1 cellular context compared by ENCODE assay signal in the genomic region with DNA sequence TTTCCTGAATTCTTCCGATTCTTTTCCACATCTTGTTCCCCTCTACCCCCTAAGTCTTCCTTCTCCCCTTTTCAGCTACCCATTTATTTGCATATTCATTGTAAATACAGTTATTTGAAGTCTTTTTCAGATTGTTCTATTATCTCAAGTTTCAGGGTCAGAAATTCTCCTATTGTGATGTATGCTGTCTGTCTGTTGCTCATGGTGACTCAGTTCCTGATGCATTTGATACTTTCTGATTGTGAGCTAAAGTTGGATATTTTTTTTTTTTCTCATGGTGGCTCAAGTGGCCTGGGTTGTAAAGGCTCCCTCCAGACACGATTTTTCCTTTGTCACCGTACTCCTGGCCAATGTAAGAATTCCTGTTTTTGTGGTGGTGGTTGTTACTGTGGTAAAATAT.
TF ChIP-seq lines count a peak whose summit lies in the region.

No MANE protein-coding gene starts in this region.

TF ChIP-seq in H1, 55 proteins besides CTCF, POLR2A, EP300 and RAD21:
- TF ChIP-seq EGR1 (IDR thresholded peaks at IDR 0.05; ENCODE audit: borderline replicate concordance, low read depth, low read length) (no peak), KDM4A (IDR thresholded peaks at IDR 0.05; ENCODE audit: low read depth, low read length, severe bottlenecking) (no peak), RXRA (IDR thresholded peaks at IDR 0.05; ENCODE audit: insufficient read depth, low read depth, low read length) (no peak), CBX8 (IDR thresholded peaks at IDR 0.05; ENCODE audit: borderline replicate concordance, low read depth, low read length) (no peak), HDAC2 (IDR thresholded peaks at IDR 0.05; ENCODE audit: borderline replicate concordance in 1 of 2, low read depth in 2 of 2, low read length in 2 of 2) (no peak), RFX5 (IDR thresholded peaks at IDR 0.05; ENCODE audit: borderline replicate concordance, low read depth, low read length) (no peak)
- TF ChIP-seq, protein P1, sequence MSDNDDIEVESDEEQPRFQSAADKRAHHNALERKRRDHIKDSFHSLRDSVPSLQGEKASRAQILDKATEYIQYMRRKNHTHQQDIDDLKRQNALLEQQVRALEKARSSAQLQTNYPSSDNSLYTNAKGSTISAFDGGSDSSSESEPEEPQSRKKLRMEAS (IDR thresholded peaks at IDR 0.05), result no peak
